ENCODE assay signal across 14 cellular contexts in the genomic region with DNA sequence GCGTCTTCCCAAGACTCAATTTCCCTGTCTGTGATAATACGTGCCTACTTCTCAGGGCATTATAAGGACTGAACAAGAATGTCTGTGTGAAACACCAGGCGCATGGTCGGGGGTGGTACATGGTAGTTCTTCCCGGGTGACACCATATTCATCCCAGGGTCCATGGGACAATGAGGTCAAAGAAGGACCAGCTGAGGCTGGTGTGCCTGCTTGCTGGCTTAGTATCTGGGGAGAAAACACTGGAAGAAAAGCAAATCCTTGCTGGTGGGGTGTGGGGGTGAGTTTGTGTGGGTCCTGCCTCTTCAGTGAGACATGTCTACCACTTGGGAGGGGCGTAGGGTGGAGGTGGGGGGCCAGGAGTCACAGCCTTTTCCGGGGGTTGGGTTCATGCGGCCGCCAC.
DNase-seq lines count a peak whose midpoint lies in the region; ATAC-seq and TF ChIP-seq lines count a peak whose summit lies in the region.
"Had no signal": no experiment of that assay in that cellular context is flagged by ENCODE, and none has a peak within 500 bp of the region (broad histone marks: within the 10 kb centered on the region; RNA-seq: fewer than 3 reads in every experiment).

No MANE protein-coding gene starts in this region.

- POLR2A ChIA-PET in AG04450 (lab: Yijun Ruan, JAX) = interaction anchor here (0.7 to 1.0 kb wide), 2 partner anchors 16 to 60 kb away, joined by 3 read pairs; no protein-coding TSS in a partner anchor

- H3K4me1 Mint-ChIP-seq in nephron progenitor cell = peaks cover 52% of the 10 kb centered on the region

- TF ChIP-seq POLR2A in sigmoid colon (IDR thresholded peaks at IDR 0.05) = no peak

- no peak overlapping the region for H3K9ac ChIP-seq in SK-N-MC (ENCODE audit: insufficient read length)

- TF ChIP-seq CTCF in AG04450 (IDR thresholded peaks at IDR 0.05; ENCODE audit: low read depth, low read length) = no peak
- no peak for TF ChIP-seq CTCF in foreskin keratinocyte (conservative IDR thresholded peaks at IDR 0.05)
- TF ChIP-seq CTCF in sigmoid colon (IDR thresholded peaks at IDR 0.05) = no peak
- no peak for TF ChIP-seq CTCF in nephron progenitor cell (IDR thresholded peaks at IDR 0.05)

- ATAC-seq in foreskin keratinocyte = no peak

- intact Hi-C loops in sigmoid colon (cut with DNase I) = no loop called here

- H3K9me3 ChIP-seq in AG04450 (ENCODE audit: control insufficient read depth, insufficient read depth, low read length) = no peaks in the 10 kb centered on the region
- H3K9me3 ChIP-seq in SK-N-MC (ENCODE audit: low read depth, low read length) = no peaks in the 10 kb centered on the region
- H3K9me3 ChIP-seq in sigmoid colon = no peaks in the 10 kb centered on the region
- H3K9me3 ChIP-seq: ovary had no signal

- TF ChIP-seq EP300 in sigmoid colon (IDR thresholded peaks at IDR 0.05) = no peak

- H3K27me3 ChIP-seq in AG04450 (ENCODE audit: control insufficient read depth, insufficient read depth, low read length) = no peaks in the 10 kb centered on the region
- no peaks in the 10 kb centered on the region for H3K27me3 ChIP-seq in foreskin keratinocyte
- H3K27me3 ChIP-seq in sigmoid colon = no peaks in the 10 kb centered on the region
- H3K27me3 ChIP-seq: ovary had no signal

- H3K4me3 ChIP-seq in AG04450 (ENCODE audit: low read depth, low read length) (no peak overlapping the region), SK-N-MC (peak overlapping the region; percentile 60; the same call in 1 of the 2 replicates), sigmoid colon (peak overlapping the region in 1 of 4 donors; percentile 4)
- H3K4me3 ChIP-seq: ovary had no signal

- CTCF ChIA-PET in AG04450 (lab: Charles Lee) = no interaction called here

- H3K4me1 ChIP-seq in foreskin keratinocyte = peaks cover 15% of the 10 kb centered on the region
- peaks cover 0 to 97% (median 92%) of the 10 kb centered on the region in 4 donors for H3K4me1 ChIP-seq in sigmoid colon

- H3K27ac Mint-ChIP-seq in nephron progenitor cell = no peak overlapping the region
- H3K27ac Mint-ChIP-seq: stimulated activated naive CD8-positive, alpha-beta T cell treated with anti-CD3 and anti-CD28 coated beads, Interleukin-15, Interleukin-2, amounts not matched to agents 100 ng/mL and 50 ng/mL, for 24 hours had no signal

- H3K27me3 Mint-ChIP-seq in nephron progenitor cell (ENCODE audit: low read depth, poor library complexity) = peaks cover 25% of the 10 kb centered on the region

- no peaks in the 10 kb centered on the region for H3K36me3 Mint-ChIP-seq in nephron progenitor cell (ENCODE audit: low read depth)

- H3K4me3 Mint-ChIP-seq in nephron progenitor cell = no peak overlapping the region
- H3K4me3 Mint-ChIP-seq: stimulated activated naive CD8-positive, alpha-beta T cell treated with anti-CD3 and anti-CD28 coated beads, Interleukin-15, Interleukin-2, amounts not matched to agents 100 ng/mL and 50 ng/mL, for 24 hours had no signal

- H3K27ac ChIP-seq in AG04450 (ENCODE audit: low read depth, low read length) (peak overlapping the region; percentile 52), SK-N-MC (peak overlapping the region; percentile 48), foreskin keratinocyte (peak overlapping the region; percentile 29), sigmoid colon (peak overlapping the region; percentile 57 to 96 (median 83))

- DNase-seq in AG04450 (ENCODE audit: low read depth, low spot score) = no peak
- DNase-seq in SK-N-MC (ENCODE audit: low read depth, low spot score) = no peak
- no peak for DNase-seq in foreskin keratinocyte
- DNase-seq in sigmoid colon = no peak
- no peak for DNase-seq in ecto neural progenitor cell (ENCODE audit: low spot score)
- DNase-seq in amniotic stem cell (lab: John Stamatoyannopoulos, UW) = no peak
- DNase-seq in activated CD8-positive, alpha-beta memory T cell treated with anti-CD3 and anti-CD28 coated beads for 24 hours = no peak
- DNase-seq in nephron progenitor cell = no peak
- DNase-seq: effector CD8-positive, alpha-beta T cell; NCI-H187; NCI-H510A; stimulated activated CD4-positive, alpha-beta T cell treated with anti-CD3 and anti-CD28 coated beads, Interleukin-12 subunit alpha, Interleukin-12 subunit beta, amount 100 ng/mL, for 4 hours had no signal

- no peaks in the 10 kb centered on the region for H3K9me3 Mint-ChIP-seq in nephron progenitor cell
- H3K9me3 Mint-ChIP-seq: stimulated activated naive CD8-positive, alpha-beta T cell treated with anti-CD3 and anti-CD28 coated beads, Interleukin-15, Interleukin-2, amounts not matched to agents 100 ng/mL and 50 ng/mL, for 24 hours had no signal

- no peaks in the 10 kb centered on the region for H3K36me3 ChIP-seq in SK-N-MC (ENCODE audit: insufficient read depth, low read length)
- H3K36me3 ChIP-seq in sigmoid colon = peaks cover 0 to 5% (median 0%) of the 10 kb centered on the region in 4 donors
- H3K36me3 ChIP-seq: ovary had no signal

- 93 to 97% methylated on average over 9 of the region's 9 CpGs for WGBS in sigmoid colon, 2 donors

Comparison
In these comparisons a context has a peak if more than half of its experiments do, and no peak if none do; other contexts are left out.
1. H3K27ac ChIP-seq: peak in every context shown above with its lines; median percentile 83 in sigmoid colon; 52 in AG04450; 48 in SK-N-MC; 29 in foreskin keratinocyte.